In the genomic region with DNA sequence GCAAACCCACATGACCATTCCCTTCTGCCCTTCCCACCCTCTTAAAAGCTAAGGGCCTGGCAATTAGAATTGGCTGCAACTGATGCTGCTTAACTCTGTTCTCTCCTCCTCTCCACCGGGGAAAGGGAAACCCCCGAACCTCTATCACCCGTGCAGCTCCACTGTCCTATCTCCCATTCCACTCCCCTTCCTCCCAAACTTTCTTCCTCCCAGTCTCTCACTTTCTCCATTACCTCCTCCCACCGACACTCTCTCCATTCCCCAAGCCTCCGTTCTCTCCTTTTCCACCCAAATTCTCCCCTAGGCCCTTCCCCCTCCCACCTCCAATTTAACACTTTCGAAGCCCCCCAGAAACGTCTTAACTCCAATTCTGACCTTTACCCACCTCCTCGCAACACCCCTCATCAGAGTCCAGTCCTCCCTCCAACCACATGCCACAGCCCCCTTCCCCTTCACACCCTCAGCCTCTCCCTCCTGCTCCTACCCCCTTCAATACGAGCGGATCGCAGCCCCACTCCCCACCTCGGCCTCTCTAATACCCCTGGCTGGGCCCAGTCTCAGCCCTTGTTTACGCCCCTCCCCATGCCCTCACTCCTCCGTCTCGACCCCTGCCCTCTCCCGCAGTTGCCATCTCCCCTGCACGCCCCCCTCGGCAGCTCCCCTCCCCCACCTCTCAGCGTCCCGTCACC, we compare ENCODE assay signal across 1 cellular context.
A peak's percentile ranks its signal among the peaks of the same experiment; 100 is the strongest.
TF ChIP-seq lines count a peak whose summit lies in the region.

No MANE protein-coding gene starts in this region.

TF ChIP-seq in HepG2, 621 proteins besides CTCF, POLR2A, EP300 and RAD21 (continued from another document and continues in another):
- TF ChIP-seq ZBTB4 (CRISPR knock-in tag; IDR thresholded peaks at IDR 0.05; ENCODE audit: borderline replicate concordance) (peak; percentile 50; the same call in 1 of the 2 replicates), ZFP36L1 (CRISPR knock-in tag; IDR thresholded peaks at IDR 0.05) (0 out of 2 replicates have a peak, but pooled peaks have one; percentile 25), ZNF12 (CRISPR knock-in tag; IDR thresholded peaks at IDR 0.05) (no peak), ZNF354B (CRISPR knock-in tag; IDR thresholded peaks at IDR 0.05) (no peak), SMARCE1 (IDR thresholded peaks at IDR 0.05; ENCODE audit: borderline replicate concordance) (no peak), IRX3 (CRISPR knock-in tag; IDR thresholded peaks at IDR 0.05; ENCODE audit: borderline replicate concordance, low read depth) (0 out of 2 replicates have a peak, but pooled peaks have one; percentile 75), ZBTB7A (CRISPR knock-in tag; IDR thresholded peaks at IDR 0.05) (no peak), ZNF33B (CRISPR knock-in tag; IDR thresholded peaks at IDR 0.05) (no peak), ZNF775 (CRISPR knock-in tag; IDR thresholded peaks at IDR 0.05; ENCODE audit: borderline replicate concordance) (peak; percentile 95; the same call in 1 of the 2 replicates), FOXO4 (CRISPR knock-in tag; conservative IDR thresholded peaks at IDR 0.05) (0 out of 2 replicates have a peak, but pooled peaks have one; percentile 66), RAD51 (IDR thresholded peaks at IDR 0.05; ENCODE audit: borderline replicate concordance) (no peak), ARID4A (CRISPR knock-in tag; IDR thresholded peaks at IDR 0.05; ENCODE audit: borderline replicate concordance) (0 out of 2 replicates have a peak, but pooled peaks have one; percentile 12), ZMAT3 (CRISPR knock-in tag; conservative IDR thresholded peaks at IDR 0.05) (no peak), HNF1B (CRISPR knock-in tag; IDR thresholded peaks at IDR 0.05) (no peak), EEA1 (CRISPR knock-in tag; IDR thresholded peaks at IDR 0.05; ENCODE audit: borderline replicate concordance) (0 out of 2 replicates have a peak, but pooled peaks have one; percentile 52), FUBP1 (CRISPR knock-in tag; IDR thresholded peaks at IDR 0.05; ENCODE audit: borderline replicate concordance) (no peak), SP4 (CRISPR knock-in tag; IDR thresholded peaks at IDR 0.05) (0 out of 2 replicates have a peak, but pooled peaks have one; percentile 3), BCL6 (CRISPR knock-in tag; IDR thresholded peaks at IDR 0.05) (no peak), FLYWCH1 (CRISPR knock-in tag; IDR thresholded peaks at IDR 0.05) (no peak), ZNF773 (CRISPR knock-in tag; IDR thresholded peaks at IDR 0.05; ENCODE audit: borderline replicate concordance) (no peak), JUNB (CRISPR knock-in tag; IDR thresholded peaks at IDR 0.05; ENCODE audit: borderline replicate concordance) (peak; percentile 33; the same call in 1 of the 2 replicates), CHD2 (IDR thresholded peaks at IDR 0.05; ENCODE audit: low read depth, low read length) (no peak), ZBTB44 (CRISPR knock-in tag; IDR thresholded peaks at IDR 0.05) (no peak), ZNF530 (CRISPR knock-in tag; IDR thresholded peaks at IDR 0.05; ENCODE audit: low read depth) (no peak), ZBTB3 (CRISPR knock-in tag; IDR thresholded peaks at IDR 0.05; ENCODE audit: borderline replicate concordance, low read depth) (no peak), SIX1 (CRISPR knock-in tag; IDR thresholded peaks at IDR 0.05; ENCODE audit: borderline replicate concordance) (no peak), ZNF674 (CRISPR knock-in tag; IDR thresholded peaks at IDR 0.05; ENCODE audit: low read depth) (no peak), ZNF501 (CRISPR knock-in tag; IDR thresholded peaks at IDR 0.05) (no peak), NR2F6 (IDR thresholded peaks at IDR 0.05) (no peak), NR2F6 (CRISPR knock-in tag; IDR thresholded peaks at IDR 0.05) (no peak), ZNF556 (CRISPR knock-in tag; IDR thresholded peaks at IDR 0.05; ENCODE audit: borderline replicate concordance) (no peak)
- TF ChIP-seq, protein P1, sequence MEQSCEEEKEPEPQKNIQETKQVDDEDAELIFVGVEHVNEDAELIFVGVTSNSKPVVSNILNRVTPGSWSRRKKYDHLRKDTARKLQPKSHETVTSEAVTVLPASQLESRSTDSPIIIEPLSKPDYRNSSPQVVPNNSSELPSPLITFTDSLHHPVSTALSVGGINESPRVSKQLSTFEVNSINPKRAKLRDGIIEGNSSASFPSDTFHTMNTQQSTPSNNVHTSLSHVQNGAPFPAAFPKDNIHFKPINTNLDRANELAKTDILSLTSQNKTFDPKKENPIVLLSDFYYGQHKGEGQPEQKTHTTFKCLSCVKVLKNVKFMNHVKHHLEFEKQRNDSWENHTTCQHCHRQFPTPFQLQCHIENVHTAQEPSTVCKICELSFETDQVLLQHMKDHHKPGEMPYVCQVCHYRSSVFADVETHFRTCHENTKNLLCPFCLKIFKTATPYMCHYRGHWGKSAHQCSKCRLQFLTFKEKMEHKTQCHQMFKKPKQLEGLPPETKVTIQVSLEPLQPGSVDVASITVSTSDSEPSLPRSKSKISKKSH (CRISPR knock-in tag; IDR thresholded peaks at IDR 0.05; ENCODE audit: borderline replicate concordance): no peak
- TF ChIP-seq, protein P2, sequence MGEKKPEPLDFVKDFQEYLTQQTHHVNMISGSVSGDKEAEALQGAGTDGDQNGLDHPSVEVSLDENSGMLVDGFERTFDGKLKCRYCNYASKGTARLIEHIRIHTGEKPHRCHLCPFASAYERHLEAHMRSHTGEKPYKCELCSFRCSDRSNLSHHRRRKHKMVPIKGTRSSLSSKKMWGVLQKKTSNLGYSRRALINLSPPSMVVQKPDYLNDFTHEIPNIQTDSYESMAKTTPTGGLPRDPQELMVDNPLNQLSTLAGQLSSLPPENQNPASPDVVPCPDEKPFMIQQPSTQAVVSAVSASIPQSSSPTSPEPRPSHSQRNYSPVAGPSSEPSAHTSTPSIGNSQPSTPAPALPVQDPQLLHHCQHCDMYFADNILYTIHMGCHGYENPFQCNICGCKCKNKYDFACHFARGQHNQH (CRISPR knock-in tag; IDR thresholded peaks at IDR 0.05): no peak
- TF ChIP-seq, protein P3, sequence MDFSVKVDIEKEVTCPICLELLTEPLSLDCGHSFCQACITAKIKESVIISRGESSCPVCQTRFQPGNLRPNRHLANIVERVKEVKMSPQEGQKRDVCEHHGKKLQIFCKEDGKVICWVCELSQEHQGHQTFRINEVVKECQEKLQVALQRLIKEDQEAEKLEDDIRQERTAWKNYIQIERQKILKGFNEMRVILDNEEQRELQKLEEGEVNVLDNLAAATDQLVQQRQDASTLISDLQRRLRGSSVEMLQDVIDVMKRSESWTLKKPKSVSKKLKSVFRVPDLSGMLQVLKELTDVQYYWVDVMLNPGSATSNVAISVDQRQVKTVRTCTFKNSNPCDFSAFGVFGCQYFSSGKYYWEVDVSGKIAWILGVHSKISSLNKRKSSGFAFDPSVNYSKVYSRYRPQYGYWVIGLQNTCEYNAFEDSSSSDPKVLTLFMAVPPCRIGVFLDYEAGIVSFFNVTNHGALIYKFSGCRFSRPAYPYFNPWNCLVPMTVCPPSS (IDR thresholded peaks at IDR 0.05): no peak
- TF ChIP-seq, protein P4, sequence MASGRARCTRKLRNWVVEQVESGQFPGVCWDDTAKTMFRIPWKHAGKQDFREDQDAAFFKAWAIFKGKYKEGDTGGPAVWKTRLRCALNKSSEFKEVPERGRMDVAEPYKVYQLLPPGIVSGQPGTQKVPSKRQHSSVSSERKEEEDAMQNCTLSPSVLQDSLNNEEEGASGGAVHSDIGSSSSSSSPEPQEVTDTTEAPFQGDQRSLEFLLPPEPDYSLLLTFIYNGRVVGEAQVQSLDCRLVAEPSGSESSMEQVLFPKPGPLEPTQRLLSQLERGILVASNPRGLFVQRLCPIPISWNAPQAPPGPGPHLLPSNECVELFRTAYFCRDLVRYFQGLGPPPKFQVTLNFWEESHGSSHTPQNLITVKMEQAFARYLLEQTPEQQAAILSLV (CRISPR knock-in tag; IDR thresholded peaks at IDR 0.05; ENCODE audit: borderline replicate concordance): 0 out of 2 replicates have a peak, but pooled peaks have one; percentile 21
